ENCODE assay signal across 9 cellular contexts in the genomic region with DNA sequence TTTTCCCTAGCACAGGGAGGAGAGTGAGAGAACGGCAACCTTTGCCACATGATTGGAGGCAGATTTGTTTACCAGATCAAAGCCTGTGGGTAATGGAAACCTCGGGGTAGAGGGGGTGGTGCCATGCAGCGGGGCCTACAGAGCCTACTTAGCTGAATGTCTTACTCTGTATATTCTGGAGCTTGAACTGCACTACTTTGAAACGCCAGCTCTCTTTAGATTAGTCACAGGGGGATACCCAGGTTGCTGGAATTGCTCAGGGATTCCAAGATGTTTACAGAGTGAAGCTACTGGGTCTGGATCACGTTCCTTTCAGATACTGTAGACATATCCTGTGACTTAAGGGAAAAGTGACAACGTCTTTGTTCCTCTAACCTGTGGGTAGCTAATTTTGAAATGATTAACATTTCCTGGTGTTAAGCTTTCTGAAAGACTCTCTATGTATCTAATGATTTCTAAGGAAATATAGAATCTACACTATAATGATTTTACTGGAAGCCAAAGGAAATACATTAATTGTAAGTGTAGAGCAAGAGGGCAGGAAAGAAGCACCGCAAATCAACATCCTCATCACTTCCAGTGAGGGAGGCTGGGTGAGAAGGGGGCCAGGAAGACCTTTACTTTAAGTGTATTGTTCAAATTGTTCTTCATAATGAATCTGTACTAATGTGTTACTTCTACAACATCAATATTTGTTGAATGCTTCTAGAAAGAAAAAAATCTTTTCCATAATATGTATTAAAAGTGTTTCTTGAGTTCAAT.
DNase-seq lines count a peak whose midpoint lies in the region; ATAC-seq and TF ChIP-seq lines count a peak whose summit lies in the region.
"Had no signal": no experiment of that assay in that cellular context is flagged by ENCODE, and none has a peak within 500 bp of the region (broad histone marks: within the 10 kb centered on the region; RNA-seq: fewer than 3 reads in every experiment).

No MANE protein-coding gene starts in this region.

- H2BK5ac ChIP-seq in mesendoderm (ENCODE audit: low read length), result no peak overlapping the region

- peak; percentile 94 for ATAC-seq in activated T-helper 17 cell treated with anti-CD3 and anti-CD28 coated beads, Interleukin-2, amount 50 U/mL, for 72 hours (replicated peaks)
- ATAC-seq in GM21825 (IDR thresholded peaks at IDR 0.05; ENCODE audit: unreplicated experiment), result no peak

- no peak overlapping the region for H2BK15ac ChIP-seq in mesendoderm (replicated peaks; ENCODE audit: low read depth)

- H4K8ac ChIP-seq in mesendoderm (ENCODE audit: low read depth, low read length), result no peak overlapping the region

- no peak overlapping the region for H3K4me2 ChIP-seq in mesendoderm (ENCODE audit: low read length)
- H3K4me2 ChIP-seq: KMS-11 had no signal

- H2AK5ac ChIP-seq in mesendoderm (ENCODE audit: low read length), result no peak overlapping the region

- H4K5ac ChIP-seq in mesendoderm (ENCODE audit: low read length), result no peak overlapping the region

- no peak overlapping the region for H3K4me3 ChIP-seq in mesendoderm (ENCODE audit: low read length)
- H3K4me3 ChIP-seq in suprapubic skin, result no peak overlapping the region

- H3K79me2 ChIP-seq in mesendoderm (ENCODE audit: control insufficient read depth, insufficient read depth, low read length), result no peaks in the 10 kb centered on the region

- TF ChIP-seq POLR2A in suprapubic skin (IDR thresholded peaks at IDR 0.05), result no peak

- H3K79me1 ChIP-seq in mesendoderm (ENCODE audit: low read length), result no peaks in the 10 kb centered on the region

- H3K27me3 ChIP-seq in mesendoderm (ENCODE audit: insufficient read depth, low read length, poor library complexity), result no peaks in the 10 kb centered on the region
- no peaks in the 10 kb centered on the region for H3K27me3 ChIP-seq in suprapubic skin

- no peaks in the 10 kb centered on the region for H3K36me3 Mint-ChIP-seq in activated T-helper 17 cell treated with anti-CD3 and anti-CD28 coated beads, Interleukin-2, amount 50 U/mL, for 72 hours (ENCODE audit: low read depth)

- H3K36me3 ChIP-seq in mesendoderm (ENCODE audit: control insufficient read depth, insufficient read depth, low read length) (no peaks in the 10 kb centered on the region), suprapubic skin (no peaks in the 10 kb centered on the region)

- no peaks in the 10 kb centered on the region for H3K9me3 ChIP-seq in suprapubic skin

- H3K27me3 Mint-ChIP-seq in activated T-helper 17 cell treated with anti-CD3 and anti-CD28 coated beads, Interleukin-2, amount 50 U/mL, for 72 hours, result no peaks in the 10 kb centered on the region

- no peak for TF ChIP-seq CTCF in suprapubic skin (IDR thresholded peaks at IDR 0.05)

- no peak overlapping the region for H3K4ac ChIP-seq in mesendoderm (ENCODE audit: low read depth, low read length)

- H3K27ac Mint-ChIP-seq in activated T-helper 17 cell treated with anti-CD3 and anti-CD28 coated beads, Interleukin-2, amount 50 U/mL, for 72 hours, result peak overlapping the region; percentile 82

- no peak overlapping the region for H2BK120ac ChIP-seq in mesendoderm (ENCODE audit: low read depth, low read length)

- no peak overlapping the region for H3K27ac ChIP-seq in mesendoderm (ENCODE audit: low read depth, low read length)
- H3K27ac ChIP-seq in suprapubic skin, result no peak overlapping the region
- H3K27ac ChIP-seq: KMS-11 had no signal

- no peak overlapping the region for H3K23ac ChIP-seq in mesendoderm (ENCODE audit: low read length)

- no peak overlapping the region for H3K56ac ChIP-seq in mesendoderm (ENCODE audit: low read length)

- no peaks in the 10 kb centered on the region for H3K4me1 ChIP-seq in mesendoderm (ENCODE audit: control insufficient read depth, low read depth, low read length)
- H3K4me1 ChIP-seq in suprapubic skin, result no peaks in the 10 kb centered on the region

- WGBS in mesendoderm (ENCODE audit: extremely low coverage, insufficient coverage, low lambda C conversion rate), result no CpG with 5 or more reads among the region's 7 CpGs
- WGBS in suprapubic skin, result 45% methylated on average over 7 of the region's 7 CpGs

- no peak for TF ChIP-seq EP300 in suprapubic skin (IDR thresholded peaks at IDR 0.05)

- no peaks in the 10 kb centered on the region for H3K9me3 Mint-ChIP-seq in activated T-helper 17 cell treated with anti-CD3 and anti-CD28 coated beads, Interleukin-2, amount 50 U/mL, for 72 hours

- peak; percentile 45 for DNase-seq in NCI-H2227 (lab: John Stamatoyannopoulos, UW; ENCODE audit: unreplicated experiment)
- DNase-seq in mesendoderm, result peak; percentile 24
- peak; percentile 6 to 70 (median 41) for DNase-seq in stimulated activated naive CD4-positive, alpha-beta T cell (lab: John Stamatoyannopoulos, UW)
- no peak for DNase-seq in middle frontal gyrus (ENCODE audit: extremely low spot score, low spot score)
- no peak for DNase-seq in suprapubic skin (ENCODE audit: low spot score in 2 of 2)
- DNase-seq in midbrain (lab: John Stamatoyannopoulos, UW), result no peak

- no peak overlapping the region for H3K18ac ChIP-seq in mesendoderm (ENCODE audit: low read length)

- H3K4me1 Mint-ChIP-seq in activated T-helper 17 cell treated with anti-CD3 and anti-CD28 coated beads, Interleukin-2, amount 50 U/mL, for 72 hours, result peaks cover 19% of the 10 kb centered on the region

- H3K9ac ChIP-seq in mesendoderm (ENCODE audit: low read length), result no peak overlapping the region
- H3K9ac ChIP-seq: KMS-11 had no signal

- H3K4me3 Mint-ChIP-seq in activated T-helper 17 cell treated with anti-CD3 and anti-CD28 coated beads, Interleukin-2, amount 50 U/mL, for 72 hours, result peak overlapping the region; percentile 71

Comparison
In these comparisons a context has a peak if more than half of its experiments do, and no peak if none do; other contexts are left out.
1. DNase-seq: peak in NCI-H2227 (single experiment), mesendoderm (single experiment) and stimulated activated naive CD4-positive, alpha-beta T cell (6 of 6); none in middle frontal gyrus (single experiment), suprapubic skin (0 of 2) and midbrain (single experiment).